ENCODE assay signal across 18 cellular contexts in the genomic region with DNA sequence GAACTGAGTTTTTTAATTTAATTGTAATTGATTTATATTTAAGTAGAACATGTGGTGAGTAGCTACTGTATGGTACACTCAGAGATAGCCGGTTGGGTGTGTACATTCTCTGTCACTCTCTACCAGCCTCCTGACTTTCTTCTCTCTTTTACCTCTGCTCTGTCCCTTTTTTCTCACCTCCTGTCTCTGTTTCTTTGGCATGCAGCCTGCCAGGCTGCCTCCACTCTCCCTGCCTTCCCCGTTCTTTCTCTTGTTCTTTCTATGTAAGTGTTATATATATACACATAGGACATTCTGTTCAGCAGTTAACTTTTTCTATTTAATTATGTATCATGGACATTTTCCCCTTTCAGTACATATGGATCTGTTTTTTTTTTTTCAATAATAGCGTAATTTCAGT.
"Had no signal": no experiment of that assay in that cellular context is flagged by ENCODE, and none has a peak within 500 bp of the region (broad histone marks: within the 10 kb centered on the region; RNA-seq: fewer than 3 reads in every experiment).

No MANE protein-coding gene starts in this region.

- FAIRE-seq: pancreas, small intestine had no signal

- H3K27me3 ChIP-seq: gastrocnemius medialis, pancreas, tibial artery, upper lobe of left lung, uterus had no signal

- H3K4me3 ChIP-seq: gastrocnemius medialis, pancreas, tibial artery, upper lobe of left lung, uterus had no signal

- H3K4me1 ChIP-seq: uterus had no signal

- ATAC-seq: esophagus mucosa; gastrocnemius medialis; left colon; pancreas; right cardiac atrium; stimulated activated naive CD8-positive, alpha-beta T cell treated with anti-CD3 and anti-CD28 coated beads, Interleukin-15, Interleukin-2, amounts not matched to agents 100 U/mL and 50 U/mL, for 24 hours had no signal

- H3K27ac Mint-ChIP-seq: nephron, progenitor cell of endocrine pancreas had no signal

- H3K27me3 Mint-ChIP-seq: naive B cell, progenitor cell of endocrine pancreas had no signal

- H3K4me3 Mint-ChIP-seq: nephron had no signal

- DNase-seq: cortex of kidney; effector memory CD4-positive, alpha-beta T cell; gastrocnemius medialis; left colon; mesendoderm; naive B cell; occipital lobe; pancreas; right cardiac atrium; small intestine; stimulated activated CD4-positive, alpha-beta T cell treated with anti-CD3 and anti-CD28 coated beads, Interleukin-12 subunit alpha, Interleukin-12 subunit beta, amount 100 ng/mL, for 4 hours; stimulated activated naive CD8-positive, alpha-beta T cell treated with anti-CD3 and anti-CD28 coated beads, Interleukin-15, Interleukin-2, amounts not matched to agents 100 U/mL and 50 U/mL, for 24 hours; tibial artery; upper lobe of left lung; uterus had no signal

- H3K36me3 ChIP-seq: gastrocnemius medialis, pancreas, tibial artery, upper lobe of left lung, uterus had no signal

- H3K27ac ChIP-seq: gastrocnemius medialis, pancreas, tibial artery, uterus had no signal

- H3K9me3 ChIP-seq: gastrocnemius medialis, pancreas, tibial artery, upper lobe of left lung, uterus had no signal
